In genomic region chr1:225711236-225711937, GRCh38 we compare ENCODE assay signal across 16 cellular contexts. TPM values are rescaled to one million over a fixed set of nuclear protein-coding genes. Genes with fewer than 3 reads are reported as not detected.
A peak's percentile ranks its signal among the peaks of the same experiment; 100 is the strongest.
DNase-seq lines count a peak whose midpoint lies in the region; ATAC-seq, FAIRE-seq and TF ChIP-seq lines count a peak whose summit lies in the region.
"Had no signal": no experiment of that assay in that cellular context is flagged by ENCODE, and none has a peak within 500 bp of the region (broad histone marks: within the 10 kb centered on the region; RNA-seq: fewer than 3 reads in every experiment).

No MANE protein-coding gene starts in this region.

- POLR2A ChIA-PET in HCT116 (lab: Charles Lee) (interaction anchor here (1.4 to 2.0 kb wide), 2 partner anchors 11 to 59 kb away, joined by 3 to 12 read pairs; partner anchors contain the start of gene ENAH), RWPE1 (lab: Yijun Ruan, JAX; ENCODE audit: low non-redundant PET) (interaction anchor here (0.6 kb wide), 1 partner anchor 11 kb away, joined by 5 read pairs; no protein-coding TSS in a partner anchor)

- H4K20me1 ChIP-seq in HCT116 (ENCODE audit: insufficient read depth), result no peaks in the 10 kb centered on the region
- H4K20me1 ChIP-seq: BLaER1 had no signal

- 36 to 60% (median 57%) methylated on average over 4 of the region's 4 CpGs for WGBS in small intestine, 3 donors

- CTCF ChIA-PET in HCT116 (lab: Charles Lee) (interaction anchor here (1.0 kb wide), 1 partner anchor 11 kb away, joined by 5 read pairs; no protein-coding TSS in a partner anchor), RWPE1 (lab: Yijun Ruan, JAX) (interaction anchor here (0.5 to 1.0 kb wide), 4 partner anchors 11 to 43 kb away, joined by 3 to 5 read pairs (median 4); no protein-coding TSS in a partner anchor)

- H3K9ac ChIP-seq in HCT116 (ENCODE audit: low read length), result peak overlapping the region; percentile 40; the same call in 1 of the 2 replicates
- H3K9ac ChIP-seq: BLaER1 had no signal

- H3K27me3 ChIP-seq in HCT116 (ENCODE audit: insufficient read depth, low read length) (no peaks in the 10 kb centered on the region), small intestine (ENCODE audit: control insufficient read depth in 2 of 2, insufficient read depth in 2 of 2, low read length in 2 of 2) (no peaks in the 10 kb centered on the region)
- H3K27me3 ChIP-seq: BLaER1 had no signal

- no peak for FAIRE-seq in small intestine (lab: Jason Lieb, UNC)

- peak; percentile 64 for ATAC-seq in HCT116
- no peak for ATAC-seq in activated T-cell treated with anti-CD3 and anti-CD28 coated beads, Interleukin-2, amount 50 U/mL, for 4 hours

- H3K9me3 Mint-ChIP-seq in activated T-cell treated with anti-CD3 and anti-CD28 coated beads, Interleukin-2, amount 50 U/mL, for 4 hours, result no peaks in the 10 kb centered on the region
- H3K9me3 Mint-ChIP-seq: T-helper 1 cell treated with Interleukin-12 subunit alpha and Interleukin-12 subunit beta and Interleukin-4 antibody, amounts not matched to agents 30 μg/mL and 1 μg/mL, for 36 hours had no signal

- peak overlapping the region; percentile 50 for H3K4me2 ChIP-seq in HCT116 (ENCODE audit: low read length)
- H3K4me2 ChIP-seq: BLaER1, PC-9 had no signal

- no peaks in the 10 kb centered on the region for H3K4me1 Mint-ChIP-seq in activated T-cell treated with anti-CD3 and anti-CD28 coated beads, Interleukin-2, amount 50 U/mL, for 4 hours (ENCODE audit: low read depth)

- DNase-seq in HCT116 (ENCODE audit: low read depth, low spot score) (no peak), RWPE1 (ENCODE audit: low spot score) (no peak), iPS-NIHi7 (ENCODE audit: extremely low spot score) (peak; percentile 38), small intestine (peak; percentile 58), EL (no peak), NCI-H510A treated with DMSO at 0.1 percent for 48 hours (lab: John Stamatoyannopoulos, UW) (no peak)
- DNase-seq in activated T-cell treated with anti-CD3 and anti-CD28 coated beads, Interleukin-2, amount 50 U/mL, for 4 hours, result no peak
- DNase-seq: DMS153, NCI-H1048, NCI-H1694, NCI-H2107, NCI-H526 treated with DMSO at 0.1 percent for 48 hours, SHP77 had no signal

- peaks cover 9 to 27% of the 10 kb centered on the region in 2 experiments for H3K4me1 ChIP-seq in HCT116 (ENCODE audit: control insufficient read depth in 1 of 2, insufficient read depth in 2 of 2, low read length in 2 of 2)
- H3K4me1 ChIP-seq in small intestine (ENCODE audit: control insufficient read depth in 2 of 2, insufficient read depth in 1 of 2, low read depth in 1 of 2, low read length in 1 of 2), result peaks cover 0 to 4% of the 10 kb centered on the region in 2 donors
- H3K4me1 ChIP-seq: BLaER1 had no signal

- no peak for TF ChIP-seq POLR2A in HCT116 (IDR thresholded peaks at IDR 0.05; ENCODE audit: borderline replicate concordance, extremely low read depth, insufficient read depth, insufficient read length)

- no TSS peak for BruUV-seq in HCT116 (replicated peaks; lab: Mats Ljungman, UMichigan)

- no peaks in the 10 kb centered on the region for H3K36me3 Mint-ChIP-seq in activated T-cell treated with anti-CD3 and anti-CD28 coated beads, Interleukin-2, amount 50 U/mL, for 4 hours (ENCODE audit: insufficient read depth)

- peak overlapping the region; percentile 40 for H2AFZ ChIP-seq in HCT116 (ENCODE audit: low read depth, low read length, poor library complexity, severe bottlenecking)
- H2AFZ ChIP-seq: PC-9 had no signal

- intact Hi-C loops in HCT116 (cut with micrococcal nuclease), result no loop called here

- no peaks in the 10 kb centered on the region for H3K79me2 ChIP-seq in HCT116 (ENCODE audit: insufficient read depth, low read length)

- H3K4me3 Mint-ChIP-seq in activated T-cell treated with anti-CD3 and anti-CD28 coated beads, Interleukin-2, amount 50 U/mL, for 4 hours, result no peak overlapping the region
- H3K4me3 Mint-ChIP-seq: T-helper 1 cell treated with Interleukin-12 subunit alpha and Interleukin-12 subunit beta and Interleukin-4 antibody, amounts not matched to agents 30 μg/mL and 1 μg/mL, for 36 hours had no signal

- TF ChIP-seq CTCF in HCT116 (IDR thresholded peaks at IDR 0.05 in 2 of 3, conservative IDR thresholded peaks at IDR 0.05 in 1 of 3; ENCODE audit: borderline replicate concordance in 1 of 3, insufficient read depth in 1 of 3, low read depth in 2 of 3, low read length in 2 of 3), result no peak
- TF ChIP-seq CTCF in RWPE1 (conservative IDR thresholded peaks at IDR 0.05; ENCODE audit: low read depth), result no peak

- H3K27ac ChIP-seq in HCT116 (ENCODE audit: low read depth, low read length), result no peak overlapping the region
- peak overlapping the region; percentile 61 for H3K27ac ChIP-seq in RWPE1
- no peak overlapping the region for H3K27ac ChIP-seq in small intestine (ENCODE audit: low read depth in 1 of 2, low read length in 1 of 2)
- H3K27ac ChIP-seq: BLaER1, PC-9 had no signal

- TF ChIP-seq RAD21 in HCT116 (IDR thresholded peaks at IDR 0.05; ENCODE audit: low read depth), result no peak

- H3K36me3 ChIP-seq in HCT116 (ENCODE audit: control insufficient read depth in 1 of 2, insufficient read depth in 2 of 2, low read length in 2 of 2) (no peaks in the 10 kb centered on the region), small intestine (ENCODE audit: control insufficient read depth in 2 of 2, insufficient read depth in 2 of 2, low read length in 2 of 2) (no peaks in the 10 kb centered on the region)
- H3K36me3 ChIP-seq: BLaER1 had no signal

- H3K4me3 ChIP-seq in HCT116 (replicated peaks in 1 of 2; ENCODE audit: low read depth in 1 of 2, low read length in 2 of 2) (no peak overlapping the region), small intestine (ENCODE audit: low read depth in 1 of 2, low read length in 2 of 2) (no peak overlapping the region)
- H3K4me3 ChIP-seq: BLaER1, PC-9 had no signal

- H3K9me3 ChIP-seq in HCT116 (ENCODE audit: control insufficient read depth in 1 of 2, insufficient read depth in 1 of 2, low read depth in 1 of 2, low read length in 2 of 2), result no peaks in the 10 kb centered on the region
- no peaks in the 10 kb centered on the region for H3K9me3 ChIP-seq in small intestine (ENCODE audit: control insufficient read depth, low read depth)
- H3K9me3 ChIP-seq: BLaER1 had no signal

- no peaks in the 10 kb centered on the region for H3K9me2 ChIP-seq in HCT116 (ENCODE audit: insufficient read depth)

- no peaks in the 10 kb centered on the region for H3K27me3 Mint-ChIP-seq in activated T-cell treated with anti-CD3 and anti-CD28 coated beads, Interleukin-2, amount 50 U/mL, for 4 hours (ENCODE audit: low read depth)

- RAD21 ChIA-PET in HCT116 (lab: Charles Lee; ENCODE audit: low non-redundant PET in 1 of 2, low total read pairs in 2 of 2, uncharacterized antibody in 2 of 2, unreplicated experiment in 2 of 2), result no interaction called here

TF ChIP-seq in HCT116, 20 proteins besides CTCF, POLR2A, EP300 and RAD21:
- TF ChIP-seq SRF (IDR thresholded peaks at IDR 0.05; ENCODE audit: low read depth), result no peak
- no peak for TF ChIP-seq FOSL1 (IDR thresholded peaks at IDR 0.05; ENCODE audit: low read depth)
- no peak for TF ChIP-seq SIN3A (IDR thresholded peaks at IDR 0.05; ENCODE audit: low read depth)
- TF ChIP-seq JUND (IDR thresholded peaks at IDR 0.05), result no peak
- TF ChIP-seq CBX3 (IDR thresholded peaks at IDR 0.05; ENCODE audit: low read depth), result no peak
- TF ChIP-seq ZNF274 (IDR thresholded peaks at IDR 0.05; ENCODE audit: low read depth, low read length), result no peak
- TF ChIP-seq, protein P1, sequence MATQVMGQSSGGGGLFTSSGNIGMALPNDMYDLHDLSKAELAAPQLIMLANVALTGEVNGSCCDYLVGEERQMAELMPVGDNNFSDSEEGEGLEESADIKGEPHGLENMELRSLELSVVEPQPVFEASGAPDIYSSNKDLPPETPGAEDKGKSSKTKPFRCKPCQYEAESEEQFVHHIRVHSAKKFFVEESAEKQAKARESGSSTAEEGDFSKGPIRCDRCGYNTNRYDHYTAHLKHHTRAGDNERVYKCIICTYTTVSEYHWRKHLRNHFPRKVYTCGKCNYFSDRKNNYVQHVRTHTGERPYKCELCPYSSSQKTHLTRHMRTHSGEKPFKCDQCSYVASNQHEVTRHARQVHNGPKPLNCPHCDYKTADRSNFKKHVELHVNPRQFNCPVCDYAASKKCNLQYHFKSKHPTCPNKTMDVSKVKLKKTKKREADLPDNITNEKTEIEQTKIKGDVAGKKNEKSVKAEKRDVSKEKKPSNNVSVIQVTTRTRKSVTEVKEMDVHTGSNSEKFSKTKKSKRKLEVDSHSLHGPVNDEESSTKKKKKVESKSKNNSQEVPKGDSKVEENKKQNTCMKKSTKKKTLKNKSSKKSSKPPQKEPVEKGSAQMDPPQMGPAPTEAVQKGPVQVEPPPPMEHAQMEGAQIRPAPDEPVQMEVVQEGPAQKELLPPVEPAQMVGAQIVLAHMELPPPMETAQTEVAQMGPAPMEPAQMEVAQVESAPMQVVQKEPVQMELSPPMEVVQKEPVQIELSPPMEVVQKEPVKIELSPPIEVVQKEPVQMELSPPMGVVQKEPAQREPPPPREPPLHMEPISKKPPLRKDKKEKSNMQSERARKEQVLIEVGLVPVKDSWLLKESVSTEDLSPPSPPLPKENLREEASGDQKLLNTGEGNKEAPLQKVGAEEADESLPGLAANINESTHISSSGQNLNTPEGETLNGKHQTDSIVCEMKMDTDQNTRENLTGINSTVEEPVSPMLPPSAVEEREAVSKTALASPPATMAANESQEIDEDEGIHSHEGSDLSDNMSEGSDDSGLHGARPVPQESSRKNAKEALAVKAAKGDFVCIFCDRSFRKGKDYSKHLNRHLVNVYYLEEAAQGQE (IDR thresholded peaks at IDR 0.05; ENCODE audit: low read depth), result no peak
- TF ChIP-seq YY1 (IDR thresholded peaks at IDR 0.05; ENCODE audit: extremely low read depth, insufficient replicate concordance, low read depth, low read length), result no peak
- TF ChIP-seq TCF7L2 (IDR thresholded peaks at IDR 0.05; ENCODE audit: borderline replicate concordance, extremely low read depth, insufficient read depth, insufficient read length), result no peak
- no peak for TF ChIP-seq EZH2phosphoT487 (IDR thresholded peaks at IDR 0.05; ENCODE audit: borderline replicate concordance)

RNA-seq across cellular contexts. Expression of gene ENAH, which starts 58.5 kb away (rescaled TPM):
- 100 TPM for total RNA-seq in HCT116 (2021; ENCODE audit: unreplicated experiment)
- polyA plus RNA-seq in HCT116 (2012), result 39.7 and 44.9 TPM in 2 replicates
- 10 to 100 TPM in 1 of 3 donors, 1 to 10 TPM in 2; 4.5 to 26.0 (median 5.4) TPM for polyA plus RNA-seq in small intestine
- 1 to 10 TPM in 2 of 3 donors, under 1 TPM in 1; 0.90 to 1.3 (median 1.1) TPM for total RNA-seq in activated T-cell treated with anti-CD3 and anti-CD28 coated beads, Interleukin-2, amount 50 U/mL, for 4 hours

Comparison
In these comparisons a context has a peak if more than half of its experiments do, and no peak if none do; other contexts are left out.
1. DNase-seq: peak in iPS-NIHi7 (single experiment) and small intestine (single experiment); none in HCT116 (single experiment), RWPE1 (single experiment), EL (single experiment), activated T-cell treated with anti-CD3 and anti-CD28 coated beads, Interleukin-2, amount 50 U/mL, for 4 hours (single experiment) and NCI-H510A treated with DMSO at 0.1 percent for 48 hours (single experiment).
2. RNA of gene ENAH, which starts 58.5 kb away (total RNA-seq): 100 TPM in HCT116 (single experiment); 0.90 to 1.3 TPM in activated T-cell treated with anti-CD3 and anti-CD28 coated beads, Interleukin-2, amount 50 U/mL, for 4 hours; every median in the first group is over 10 times any median in the second.